Comparison of ENCODE assay signal across 11 cellular contexts in genomic region chr2:109333414-109334194, GRCh38.
A peak's percentile ranks its signal among the peaks of the same experiment; 100 is the strongest.
DNase-seq lines count a peak whose midpoint lies in the region; TF ChIP-seq lines count a peak whose summit lies in the region.
"Had no signal": no experiment of that assay in that cellular context is flagged by ENCODE, and none has a peak within 500 bp of the region (broad histone marks: within the 10 kb centered on the region; RNA-seq: fewer than 3 reads in every experiment).

No MANE protein-coding gene starts in this region.

- no peak for DNase-seq in AG04449 (ENCODE audit: low read depth, low spot score)
- no peak for DNase-seq in HFF-Myc (ENCODE audit: extremely low read depth, low read depth)
- peak; percentile 38 for DNase-seq in iPS-NIHi11 (ENCODE audit: low spot score)
- no peak for DNase-seq in SK-N-DZ (ENCODE audit: low spot score)
- no peak for DNase-seq in NCI-H1092 treated with DMSO at 0.1 percent for 48 hours (lab: John Stamatoyannopoulos, UW)
- DNase-seq in iPS-NIHi7 (ENCODE audit: extremely low spot score), result no peak
- DNase-seq in tibial artery, result no peak
- DNase-seq: COR-L47, SHP77 had no signal

- peaks cover 0 to 41% (median 34%) of the 10 kb centered on the region in 4 donors for H3K4me1 ChIP-seq in tibial artery

- H3K27ac ChIP-seq in VCaP (no peak overlapping the region), tibial artery (no peak overlapping the region)

- TF ChIP-seq CTCF in AG04449 (IDR thresholded peaks at IDR 0.05; ENCODE audit: insufficient read depth, low read length, missing control alignments), result peak; percentile 41
- TF ChIP-seq CTCF in HFF-Myc (IDR thresholded peaks at IDR 0.05; ENCODE audit: low read depth, low read length, missing control alignments), result peak; percentile 35
- peak; percentile 66 for TF ChIP-seq CTCF in VCaP (conservative IDR thresholded peaks at IDR 0.05)
- TF ChIP-seq CTCF in tibial artery (IDR thresholded peaks at IDR 0.05), result no peak

- H3K9me3 ChIP-seq in tibial artery, result no peaks in the 10 kb centered on the region

- H3K4me3 ChIP-seq in AG04449 (ENCODE audit: low read depth, low read length) (no peak overlapping the region), HFF-Myc (replicated peaks; ENCODE audit: low read depth, low read length) (no peak overlapping the region), tibial artery (no peak overlapping the region)
- H3K4me3 ChIP-seq: skin epidermis had no signal

- intact Hi-C loops in tibial artery (cut with DNase I; ENCODE audit: low total_unique reads), result no loop called here

- CTCF ChIA-PET in AG04449 (lab: Yijun Ruan, JAX), result interaction anchor here (1.2 kb wide), 2 partner anchors 166 to 201 kb away, joined by 3 read pairs; no protein-coding TSS in a partner anchor

- H3K27me3 ChIP-seq in tibial artery, result no peaks in the 10 kb centered on the region

- no peaks in the 10 kb centered on the region for H3K36me3 ChIP-seq in tibial artery

- POLR2A ChIA-PET in AG04449 (lab: Yijun Ruan, JAX), result no interaction called here

Comparison
In these comparisons a context has a peak if more than half of its experiments do, and no peak if none do; other contexts are left out.
1. CTCF ChIP-seq: peak in AG04449 (single experiment), HFF-Myc (single experiment) and VCaP (single experiment); none in tibial artery (0 of 2).